Comparison of ENCODE assay signal across 8 cellular contexts in the genomic region with DNA sequence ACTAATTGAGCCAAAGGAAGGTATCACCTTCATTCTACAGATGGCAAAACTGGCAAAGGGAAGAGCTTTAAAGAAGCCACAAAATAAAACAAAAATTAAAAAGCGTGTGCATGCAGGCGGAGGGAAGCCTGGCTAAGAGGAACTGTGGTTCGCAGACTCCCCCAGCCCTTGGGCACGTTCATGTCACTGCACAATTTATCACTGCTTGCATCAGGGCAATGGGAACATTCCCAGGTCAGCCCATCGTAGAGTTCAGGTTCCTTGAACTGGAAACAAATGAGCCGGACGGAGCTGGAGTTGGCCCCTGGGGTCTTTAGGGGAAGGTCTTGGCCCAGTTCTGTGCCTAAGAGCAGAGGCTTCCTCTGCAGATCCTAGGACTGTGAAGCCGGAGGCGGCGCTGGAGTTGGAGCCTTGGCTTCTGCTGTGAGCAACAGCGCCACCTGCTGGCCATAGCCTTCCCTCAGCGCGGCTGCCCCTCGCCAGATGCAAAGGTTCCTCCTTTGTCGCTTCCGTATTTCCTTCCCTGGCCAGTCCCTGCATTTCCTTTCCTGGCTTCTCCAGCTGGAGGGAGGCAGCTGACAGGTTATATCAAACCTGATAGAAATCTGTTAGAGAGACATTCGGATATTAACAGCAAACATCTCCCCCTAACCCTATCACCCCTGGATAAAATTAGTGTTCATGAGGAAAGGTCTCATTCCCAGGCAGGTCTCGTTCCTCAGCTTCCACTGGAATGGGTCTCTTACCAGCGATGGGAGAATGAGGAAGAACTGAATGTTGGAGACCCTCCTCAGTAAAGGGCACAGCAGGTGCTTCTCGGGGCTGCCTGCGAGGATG.
DNase-seq lines count a peak whose midpoint lies in the region; ATAC-seq, FAIRE-seq and TF ChIP-seq lines count a peak whose summit lies in the region.
"Not testable (repeated sequence)": the region's sequence is repeated elsewhere in the genome, so short reads cannot be mapped to it uniquely, and the experiment has no call there.

No MANE protein-coding gene starts in this region.

- not testable (repeated sequence) for H3K9me3 Mint-ChIP-seq in endothelial cell (ENCODE audit: unreplicated experiment)

- FAIRE-seq in D721Med (lab: Jason Lieb, UNC) = peak; percentile 69

- ATAC-seq in GM21515 (IDR thresholded peaks at IDR 0.05; ENCODE audit: unreplicated experiment) = peak; percentile 76

- peaks cover 12% of the 10 kb centered on the region for H3K4me1 Mint-ChIP-seq in endothelial cell (ENCODE audit: unreplicated experiment)

- not testable (repeated sequence) for H3K36me3 Mint-ChIP-seq in endothelial cell (ENCODE audit: low read depth, unreplicated experiment)

- H3K27me3 Mint-ChIP-seq in endothelial cell (ENCODE audit: unreplicated experiment) = not testable (repeated sequence)

- DNase-seq in D721Med (ENCODE audit: insufficient read length, low spot score) = not testable (repeated sequence)
- DNase-seq in HuH-7 (ENCODE audit: low spot score) (peak; percentile 58), endothelial cell (ENCODE audit: low spot score) (peak; percentile 94), midbrain (lab: John Stamatoyannopoulos, UW) (peak; percentile 79)
- DNase-seq in activated CD8-positive, alpha-beta memory T cell treated with anti-CD3 and anti-CD28 coated beads, Interleukin-2, amount 50 U/mL, for 48 hours = peak; percentile 96
- DNase-seq in stimulated activated CD8-positive, alpha-beta memory T cell treated with anti-CD3 and anti-CD28 coated beads, Interleukin-15, amount 100 ng/mL, for 48 hours (ENCODE audit: low read depth in 2 of 2) = peak; percentile 48 to 59

- peak overlapping the region; percentile 43 for H3K27ac Mint-ChIP-seq in endothelial cell (ENCODE audit: unreplicated experiment)

- H3K4me3 Mint-ChIP-seq in endothelial cell (ENCODE audit: unreplicated experiment) = not testable (repeated sequence)

- TF ChIP-seq CTCF in D721Med (IDR thresholded peaks at IDR 0.05; ENCODE audit: insufficient read depth, missing control alignments) (peak; percentile 58), endothelial cell (IDR thresholded peaks at IDR 0.05; ENCODE audit: unreplicated experiment) (peak; percentile 89)

TF ChIP-seq in PFSK-1, 5 proteins besides CTCF, POLR2A, EP300 and RAD21:
- peak; percentile 30 for TF ChIP-seq FOXP2 (optimal IDR thresholded peaks at IDR 0.05; ENCODE audit: borderline replicate concordance, extremely low read depth, extremely low read length, insufficient read depth)
